In genomic region chr6:158810149-158811095, GRCh38 we compare ENCODE assay signal across 1 cellular context.
TF ChIP-seq lines count a peak whose summit lies in the region.

No MANE protein-coding gene starts in this region.

TF ChIP-seq in SK-N-SH, 30 proteins besides CTCF, POLR2A, EP300 and RAD21 (continued from another document):
- TF ChIP-seq ELF1 (IDR thresholded peaks at IDR 0.05) (no peak), JUND (IDR thresholded peaks at IDR 0.05) (no peak), USF1 (IDR thresholded peaks at IDR 0.05; ENCODE audit: borderline replicate concordance, low read depth) (no peak), CHD2 (IDR thresholded peaks at IDR 0.05; ENCODE audit: low read length, partially characterized antibody) (no peak), MAX (IDR thresholded peaks at IDR 0.05; ENCODE audit: low read depth) (no peak)
